13 cellular contexts compared by ENCODE assay signal in the genomic region with DNA sequence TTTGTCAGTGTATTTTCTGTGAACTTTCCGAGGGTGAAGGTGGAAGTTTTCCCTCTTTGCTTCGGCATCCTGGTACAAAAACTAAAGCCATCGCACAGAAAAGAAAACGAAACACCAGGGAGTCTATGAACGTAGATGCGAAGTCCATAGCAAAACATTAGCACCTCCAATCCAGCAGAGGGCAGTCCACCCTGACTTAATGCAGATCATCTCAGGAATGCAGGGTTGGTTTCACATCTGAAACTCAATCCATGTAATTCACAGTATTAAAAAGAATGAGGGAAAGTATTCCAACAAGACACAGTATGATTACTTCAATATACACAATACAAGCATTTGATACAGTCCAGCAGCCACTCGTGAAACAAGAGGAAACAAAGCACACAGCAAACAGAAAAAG.
DNase-seq lines count a peak whose midpoint lies in the region; ATAC-seq and TF ChIP-seq lines count a peak whose summit lies in the region.
"Had no signal": no experiment of that assay in that cellular context is flagged by ENCODE, and none has a peak within 500 bp of the region (broad histone marks: within the 10 kb centered on the region; RNA-seq: fewer than 3 reads in every experiment).

No MANE protein-coding gene starts in this region.

- CTCF ChIA-PET in activated CD4-positive, alpha-beta memory T cell treated with anti-CD3 and anti-CD28 coated beads for 36 hours (lab: Charles Lee), result no interaction called here
- CTCF ChIA-PET in activated CD4-positive, alpha-beta memory T cell treated with anti-CD3 and anti-CD28 coated beads, Interleukin-2, amount 10 ng/mL, durations not matched to agents 7 days and 5 days (lab: Charles Lee), result interaction anchor here (1.4 kb wide), 1 partner anchor 10 kb away, joined by 4 read pairs; no protein-coding TSS in a partner anchor

- H3K4me2 ChIP-seq in KMS-11, result no peak overlapping the region

- no peak for DNase-seq in activated CD4-positive, alpha-beta memory T cell treated with anti-CD3 and anti-CD28 coated beads for 36 hours
- DNase-seq in activated CD4-positive, alpha-beta memory T cell treated with anti-CD3 and anti-CD28 coated beads, Interleukin-2, amount 10 ng/mL, durations not matched to agents 7 days and 5 days, result no peak
- DNase-seq in brain microvascular endothelial cell, result no peak
- no peak for DNase-seq in retinal pigment epithelial cell (ENCODE audit: low read depth)
- DNase-seq in HT-29 (ENCODE audit: low spot score), result no peak
- DNase-seq in heart left ventricle, result no peak
- DNase-seq: COR-L47; naive thymus-derived CD8-positive, alpha-beta T cell; Peyer's patch had no signal

- 89 to 92% (median 91%) methylated on average over 7 of the region's 7 CpGs for WGBS in heart left ventricle, 4 donors

- TF ChIP-seq CTCF in KMS-11 (conservative IDR thresholded peaks at IDR 0.05; ENCODE audit: low read depth, low read length) (peak; percentile 58), brain microvascular endothelial cell (IDR thresholded peaks at IDR 0.05; ENCODE audit: low read depth, low read length, missing control alignments) (peak; percentile 56), retinal pigment epithelial cell (conservative IDR thresholded peaks at IDR 0.05; ENCODE audit: low read depth, low read length) (peak; percentile 41), heart left ventricle (IDR thresholded peaks at IDR 0.05) (peak in 3 of 12 donors; percentile 8 to 15 (median 12))

- H3K4me3 Mint-ChIP-seq in activated CD4-positive, alpha-beta memory T cell treated with anti-CD3 and anti-CD28 coated beads for 36 hours, result no peak overlapping the region
- H3K4me3 Mint-ChIP-seq in activated CD4-positive, alpha-beta memory T cell treated with anti-CD3 and anti-CD28 coated beads, Interleukin-2, amount 10 ng/mL, durations not matched to agents 7 days and 5 days, result no peak overlapping the region

- no peaks in the 10 kb centered on the region for H4K20me1 ChIP-seq in KMS-11 (ENCODE audit: insufficient read depth)

- H3K4me1 ChIP-seq in KMS-11 (ENCODE audit: low read depth, poor library complexity, severe bottlenecking) (peaks cover 2% of the 10 kb centered on the region), heart left ventricle (no peaks in the 10 kb centered on the region)
- H3K4me1 ChIP-seq: breast epithelium, Peyer's patch had no signal

- H3K9ac ChIP-seq in KMS-11, result no peak overlapping the region

- no peaks in the 10 kb centered on the region for H3K36me3 ChIP-seq in KMS-11 (ENCODE audit: insufficient read depth)
- H3K36me3 ChIP-seq in brain microvascular endothelial cell (replicated peaks), result no peaks in the 10 kb centered on the region
- no peaks in the 10 kb centered on the region for H3K36me3 ChIP-seq in heart left ventricle
- H3K36me3 ChIP-seq: breast epithelium, Peyer's patch, vagina had no signal

- H3K27ac Mint-ChIP-seq in activated CD4-positive, alpha-beta memory T cell treated with anti-CD3 and anti-CD28 coated beads for 36 hours, result peak overlapping the region; percentile 23
- no peak overlapping the region for H3K27ac Mint-ChIP-seq in activated CD4-positive, alpha-beta memory T cell treated with anti-CD3 and anti-CD28 coated beads, Interleukin-2, amount 10 ng/mL, durations not matched to agents 7 days and 5 days

- H2AFZ ChIP-seq in KMS-11 (ENCODE audit: low read depth), result no peak overlapping the region

- peaks cover 0 to 7% (median 0%) of the 10 kb centered on the region in 12 donors for H3K9me3 ChIP-seq in heart left ventricle
- H3K9me3 ChIP-seq: breast epithelium, Peyer's patch, vagina had no signal

- H3K9me3 Mint-ChIP-seq in activated CD4-positive, alpha-beta memory T cell treated with anti-CD3 and anti-CD28 coated beads for 36 hours, result peaks cover 5% of the 10 kb centered on the region
- peaks cover 3% of the 10 kb centered on the region for H3K9me3 Mint-ChIP-seq in activated CD4-positive, alpha-beta memory T cell treated with anti-CD3 and anti-CD28 coated beads, Interleukin-2, amount 10 ng/mL, durations not matched to agents 7 days and 5 days

- H3K79me2 ChIP-seq in KMS-11 (ENCODE audit: insufficient read depth, low read depth), result no peaks in the 10 kb centered on the region

- peaks cover 7% of the 10 kb centered on the region for H3K36me3 Mint-ChIP-seq in activated CD4-positive, alpha-beta memory T cell treated with anti-CD3 and anti-CD28 coated beads for 36 hours
- H3K36me3 Mint-ChIP-seq in activated CD4-positive, alpha-beta memory T cell treated with anti-CD3 and anti-CD28 coated beads, Interleukin-2, amount 10 ng/mL, durations not matched to agents 7 days and 5 days (ENCODE audit: low read depth), result peaks cover 3% of the 10 kb centered on the region

- no peak for TF ChIP-seq POLR2A in heart left ventricle (IDR thresholded peaks at IDR 0.05)

- no peaks in the 10 kb centered on the region for H3K27me3 Mint-ChIP-seq in activated CD4-positive, alpha-beta memory T cell treated with anti-CD3 and anti-CD28 coated beads for 36 hours
- no peaks in the 10 kb centered on the region for H3K27me3 Mint-ChIP-seq in activated CD4-positive, alpha-beta memory T cell treated with anti-CD3 and anti-CD28 coated beads, Interleukin-2, amount 10 ng/mL, durations not matched to agents 7 days and 5 days
- H3K27me3 Mint-ChIP-seq: naive thymus-derived CD8-positive, alpha-beta T cell had no signal

- ATAC-seq in heart left ventricle (no peak), HG03342 (IDR thresholded peaks at IDR 0.05; ENCODE audit: unreplicated experiment) (no peak)
- ATAC-seq: naive thymus-derived CD8-positive, alpha-beta T cell had no signal

- H3K27ac ChIP-seq in KMS-11 (no peak overlapping the region), brain microvascular endothelial cell (no peak overlapping the region), heart left ventricle (no peak overlapping the region)
- H3K27ac ChIP-seq: breast epithelium, Peyer's patch, vagina had no signal

- in situ Hi-C loops in brain microvascular endothelial cell (cut with HindIII; ENCODE audit: low pct_ligation_motif_present, low sequenced_read_pairs), result no loop called here

- intact Hi-C loops in activated CD4-positive, alpha-beta memory T cell treated with anti-CD3 and anti-CD28 coated beads for 36 hours (cut with micrococcal nuclease), result no loop called here
- intact Hi-C loops in heart left ventricle (cut with DNase I), result no loop called here

- H3K4me1 Mint-ChIP-seq in activated CD4-positive, alpha-beta memory T cell treated with anti-CD3 and anti-CD28 coated beads for 36 hours (ENCODE audit: low read depth), result peaks cover 15% of the 10 kb centered on the region
- H3K4me1 Mint-ChIP-seq in activated CD4-positive, alpha-beta memory T cell treated with anti-CD3 and anti-CD28 coated beads, Interleukin-2, amount 10 ng/mL, durations not matched to agents 7 days and 5 days, result peaks cover 16% of the 10 kb centered on the region

- H3K4me3 ChIP-seq in KMS-11 (IDR thresholded peaks at IDR 0.05; ENCODE audit: insufficient read depth, low read depth, low read length), result no peak overlapping the region
- H3K4me3 ChIP-seq in brain microvascular endothelial cell (ENCODE audit: low read depth, low read length), result no peak overlapping the region
- H3K4me3 ChIP-seq in retinal pigment epithelial cell (ENCODE audit: low read length), result no peak overlapping the region
- H3K4me3 ChIP-seq in heart left ventricle, result no peak overlapping the region
- H3K4me3 ChIP-seq: breast epithelium, Peyer's patch, vagina had no signal

- H3K27me3 ChIP-seq in KMS-11 (ENCODE audit: insufficient read depth, low read depth) (no peaks in the 10 kb centered on the region), brain microvascular endothelial cell (replicated peaks) (no peaks in the 10 kb centered on the region), heart left ventricle (peaks cover 0 to 15% (median 0%) of the 10 kb centered on the region in 9 donors)
- H3K27me3 ChIP-seq: breast epithelium, Peyer's patch, vagina had no signal

- POLR2A ChIA-PET in activated CD4-positive, alpha-beta memory T cell treated with anti-CD3 and anti-CD28 coated beads for 36 hours (lab: Charles Lee), result no interaction called here
- POLR2A ChIA-PET in activated CD4-positive, alpha-beta memory T cell treated with anti-CD3 and anti-CD28 coated beads, Interleukin-2, amount 10 ng/mL, durations not matched to agents 7 days and 5 days (lab: Charles Lee), result no interaction called here
